8 cellular contexts compared by ENCODE assay signal in the genomic region with DNA sequence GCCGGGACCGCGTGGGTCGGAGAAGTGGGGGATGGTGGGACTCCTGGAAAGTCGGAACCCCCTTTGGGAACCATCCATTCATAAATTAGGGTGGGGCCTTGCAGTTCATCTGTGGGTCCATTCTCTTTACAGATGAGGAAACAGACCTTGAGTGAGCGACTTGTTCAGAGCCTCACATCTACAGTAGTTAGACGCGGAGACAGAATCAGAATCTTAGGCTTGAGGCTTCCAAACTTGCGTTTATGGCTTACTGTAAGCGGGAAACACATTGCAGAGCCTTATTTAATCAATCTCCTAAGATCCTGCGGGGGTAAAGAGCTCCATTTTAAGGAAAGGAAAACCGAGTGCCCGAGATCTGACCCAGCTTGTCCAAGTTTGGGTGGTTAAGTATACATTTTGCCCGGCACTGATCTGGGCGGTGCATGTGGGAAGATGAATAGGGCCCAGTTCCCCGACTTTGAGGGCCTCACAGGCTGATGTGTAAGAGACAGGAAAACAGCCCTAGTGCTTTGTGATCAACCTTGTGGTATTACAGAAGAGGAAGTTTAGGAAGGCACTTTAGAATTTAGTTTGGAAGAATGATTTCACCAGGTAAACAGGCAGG. TPM values are rescaled to one million over a fixed set of nuclear protein-coding genes. Genes with fewer than 3 reads are reported as not detected.
DNase-seq lines count a peak whose midpoint lies in the region; ATAC-seq, FAIRE-seq and TF ChIP-seq lines count a peak whose summit lies in the region.

No MANE protein-coding gene starts in this region.

- H3K9me3 ChIP-seq in hepatocyte (ENCODE audit: low read depth), result no peaks in the 10 kb centered on the region

- no peaks in the 10 kb centered on the region for H3K9me3 Mint-ChIP-seq in activated naive CD8-positive, alpha-beta T cell treated with anti-CD3 and anti-CD28 coated beads, Interleukin-2, amount 10 ng/mL, durations not matched to agents 7 days and 5 days

- H3K4me3 ChIP-seq in hepatocyte, result peak overlapping the region; percentile 72

- DNase-seq in NCI-H748 treated with DMSO at 0.1 percent for 48 hours (lab: John Stamatoyannopoulos, UW) (peak; percentile 48), NCI-H748 (lab: John Stamatoyannopoulos, UW; ENCODE audit: unreplicated experiment) (no peak), hepatocyte (ENCODE audit: low spot score) (peak; percentile 38), GM19239 (ENCODE audit: insufficient read length, low spot score) (no peak)
- DNase-seq in activated naive CD8-positive, alpha-beta T cell treated with anti-CD3 and anti-CD28 coated beads, Interleukin-2, amount 10 ng/mL, durations not matched to agents 7 days and 5 days, result peak; percentile 35
- peak in 3 of 4 experiments; percentile 12 to 25 (median 23) for DNase-seq in stimulated activated CD4-positive, alpha-beta T cell treated with anti-CD3 and anti-CD28 coated beads, Interleukin-1b, Interleukin-23, amount 100 ng/mL, for 24 hours (ENCODE audit: low read depth in 4 of 4, low spot score in 1 of 4)

- H3K4me1 ChIP-seq in hepatocyte (ENCODE audit: insufficient read depth), result peaks cover 20% of the 10 kb centered on the region

- H3K36me3 ChIP-seq in hepatocyte (replicated peaks; ENCODE audit: insufficient read depth, low read depth), result no peaks in the 10 kb centered on the region

- 1% methylated on average over 16 of the region's 16 CpGs for WGBS in hepatocyte (ENCODE audit: low lambda C conversion rate, missing lambda C conversion rate)

- H3K79me2 ChIP-seq in hepatocyte, result peaks cover 73% of the 10 kb centered on the region

- POLR2A ChIA-PET in activated naive CD8-positive, alpha-beta T cell treated with anti-CD3 and anti-CD28 coated beads, Interleukin-2, amount 10 ng/mL, durations not matched to agents 7 days and 5 days (lab: Charles Lee), result interaction anchor here (0.6 to 1.2 kb wide), 4 partner anchors 14 to 997 kb away, joined by 3 to 6 read pairs (median 3); a partner anchor contains a TSS

- H3K27ac ChIP-seq in hepatocyte, result peak overlapping the region; percentile 93

- H3K27ac Mint-ChIP-seq in activated naive CD8-positive, alpha-beta T cell treated with anti-CD3 and anti-CD28 coated beads, Interleukin-2, amount 10 ng/mL, durations not matched to agents 7 days and 5 days, result no peak overlapping the region

- H3K27me3 ChIP-seq in hepatocyte, result no peaks in the 10 kb centered on the region

- no peak overlapping the region for H3K4me3 Mint-ChIP-seq in activated naive CD8-positive, alpha-beta T cell treated with anti-CD3 and anti-CD28 coated beads, Interleukin-2, amount 10 ng/mL, durations not matched to agents 7 days and 5 days

- no peaks in the 10 kb centered on the region for H3K27me3 Mint-ChIP-seq in activated naive CD8-positive, alpha-beta T cell treated with anti-CD3 and anti-CD28 coated beads, Interleukin-2, amount 10 ng/mL, durations not matched to agents 7 days and 5 days

- no peak for TF ChIP-seq CTCF in hepatocyte (IDR thresholded peaks at IDR 0.05; ENCODE audit: poor library complexity)

- H3K36me3 Mint-ChIP-seq in activated naive CD8-positive, alpha-beta T cell treated with anti-CD3 and anti-CD28 coated beads, Interleukin-2, amount 10 ng/mL, durations not matched to agents 7 days and 5 days, result peaks cover 18% of the 10 kb centered on the region

- no peak for FAIRE-seq in GM19239 (lab: Jason Lieb, UNC)

- peak overlapping the region; percentile 62 for H2AFZ ChIP-seq in hepatocyte

- peaks cover 23% of the 10 kb centered on the region for H3K4me1 Mint-ChIP-seq in activated naive CD8-positive, alpha-beta T cell treated with anti-CD3 and anti-CD28 coated beads, Interleukin-2, amount 10 ng/mL, durations not matched to agents 7 days and 5 days

- H3K4me2 ChIP-seq in hepatocyte, result peak overlapping the region; percentile 78

- ATAC-seq in HG03432 (IDR thresholded peaks at IDR 0.05; ENCODE audit: unreplicated experiment), result peak; percentile 13
- ATAC-seq in activated naive CD8-positive, alpha-beta T cell treated with anti-CD3 and anti-CD28 coated beads, Interleukin-2, amount 10 ng/mL, durations not matched to agents 7 days and 5 days (ENCODE audit: low read depth), result peak; percentile 31

- H4K20me1 ChIP-seq in hepatocyte (ENCODE audit: insufficient read depth, poor library complexity, severe bottlenecking), result peaks cover 41% of the 10 kb centered on the region

- no peaks in the 10 kb centered on the region for H3K9me2 ChIP-seq in hepatocyte (replicated peaks; ENCODE audit: insufficient read depth)

TF ChIP-seq in PFSK-1, 5 proteins besides CTCF, POLR2A, EP300 and RAD21:
- TF ChIP-seq SIN3A (IDR thresholded peaks at IDR 0.05; ENCODE audit: borderline replicate concordance, insufficient read depth, low read length) (0 out of 2 replicates have a peak, but pooled peaks have one; percentile 27), FOXP2 (optimal IDR thresholded peaks at IDR 0.05; ENCODE audit: borderline replicate concordance, extremely low read depth, extremely low read length, insufficient read depth) (no peak), TAF1 (IDR thresholded peaks at IDR 0.05; ENCODE audit: borderline replicate concordance, insufficient read depth, low read length) (peak; percentile 91; the same call in 1 of the 2 replicates), POLR2AphosphoS5 (IDR thresholded peaks at IDR 0.05; ENCODE audit: low read depth, low read length) (peak; percentile 83)
- TF ChIP-seq, protein P1, sequence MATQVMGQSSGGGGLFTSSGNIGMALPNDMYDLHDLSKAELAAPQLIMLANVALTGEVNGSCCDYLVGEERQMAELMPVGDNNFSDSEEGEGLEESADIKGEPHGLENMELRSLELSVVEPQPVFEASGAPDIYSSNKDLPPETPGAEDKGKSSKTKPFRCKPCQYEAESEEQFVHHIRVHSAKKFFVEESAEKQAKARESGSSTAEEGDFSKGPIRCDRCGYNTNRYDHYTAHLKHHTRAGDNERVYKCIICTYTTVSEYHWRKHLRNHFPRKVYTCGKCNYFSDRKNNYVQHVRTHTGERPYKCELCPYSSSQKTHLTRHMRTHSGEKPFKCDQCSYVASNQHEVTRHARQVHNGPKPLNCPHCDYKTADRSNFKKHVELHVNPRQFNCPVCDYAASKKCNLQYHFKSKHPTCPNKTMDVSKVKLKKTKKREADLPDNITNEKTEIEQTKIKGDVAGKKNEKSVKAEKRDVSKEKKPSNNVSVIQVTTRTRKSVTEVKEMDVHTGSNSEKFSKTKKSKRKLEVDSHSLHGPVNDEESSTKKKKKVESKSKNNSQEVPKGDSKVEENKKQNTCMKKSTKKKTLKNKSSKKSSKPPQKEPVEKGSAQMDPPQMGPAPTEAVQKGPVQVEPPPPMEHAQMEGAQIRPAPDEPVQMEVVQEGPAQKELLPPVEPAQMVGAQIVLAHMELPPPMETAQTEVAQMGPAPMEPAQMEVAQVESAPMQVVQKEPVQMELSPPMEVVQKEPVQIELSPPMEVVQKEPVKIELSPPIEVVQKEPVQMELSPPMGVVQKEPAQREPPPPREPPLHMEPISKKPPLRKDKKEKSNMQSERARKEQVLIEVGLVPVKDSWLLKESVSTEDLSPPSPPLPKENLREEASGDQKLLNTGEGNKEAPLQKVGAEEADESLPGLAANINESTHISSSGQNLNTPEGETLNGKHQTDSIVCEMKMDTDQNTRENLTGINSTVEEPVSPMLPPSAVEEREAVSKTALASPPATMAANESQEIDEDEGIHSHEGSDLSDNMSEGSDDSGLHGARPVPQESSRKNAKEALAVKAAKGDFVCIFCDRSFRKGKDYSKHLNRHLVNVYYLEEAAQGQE (IDR thresholded peaks at IDR 0.05; ENCODE audit: insufficient read depth in 1 of 2, low read depth in 2 of 2, low read length in 2 of 2), result no peak

RNA-seq across cellular contexts. Expression of a gene that starts 0.6 kb away (rescaled TPM):
- polyA plus RNA-seq in PFSK-1 (2012; ENCODE audit: insufficient read length, low read depth), result 293 TPM
- 100 to 1,000 TPM; 165 to 168 TPM for total RNA-seq in activated naive CD8-positive, alpha-beta T cell treated with anti-CD3 and anti-CD28 coated beads, Interleukin-2, amount 10 ng/mL, durations not matched to agents 7 days and 5 days
- 206 and 237 TPM in 2 replicates for total RNA-seq in hepatocyte
- 91.8 and 109 TPM in 2 replicates for polyA plus RNA-seq in hepatocyte

Comparison
In these comparisons a context has a peak if more than half of its experiments do, and no peak if none do; other contexts are left out.
1. DNase-seq: peak in NCI-H748 treated with DMSO at 0.1 percent for 48 hours (single experiment), activated naive CD8-positive, alpha-beta T cell treated with anti-CD3 and anti-CD28 coated beads, Interleukin-2, amount 10 ng/mL, durations not matched to agents 7 days and 5 days (single experiment), hepatocyte (single experiment) and stimulated activated CD4-positive, alpha-beta T cell treated with anti-CD3 and anti-CD28 coated beads, Interleukin-1b, Interleukin-23, amount 100 ng/mL, for 24 hours (3 of 4); none in NCI-H748 (single experiment) and GM19239 (single experiment).